ENCODE assay signal across 8 cellular contexts in the genomic region with DNA sequence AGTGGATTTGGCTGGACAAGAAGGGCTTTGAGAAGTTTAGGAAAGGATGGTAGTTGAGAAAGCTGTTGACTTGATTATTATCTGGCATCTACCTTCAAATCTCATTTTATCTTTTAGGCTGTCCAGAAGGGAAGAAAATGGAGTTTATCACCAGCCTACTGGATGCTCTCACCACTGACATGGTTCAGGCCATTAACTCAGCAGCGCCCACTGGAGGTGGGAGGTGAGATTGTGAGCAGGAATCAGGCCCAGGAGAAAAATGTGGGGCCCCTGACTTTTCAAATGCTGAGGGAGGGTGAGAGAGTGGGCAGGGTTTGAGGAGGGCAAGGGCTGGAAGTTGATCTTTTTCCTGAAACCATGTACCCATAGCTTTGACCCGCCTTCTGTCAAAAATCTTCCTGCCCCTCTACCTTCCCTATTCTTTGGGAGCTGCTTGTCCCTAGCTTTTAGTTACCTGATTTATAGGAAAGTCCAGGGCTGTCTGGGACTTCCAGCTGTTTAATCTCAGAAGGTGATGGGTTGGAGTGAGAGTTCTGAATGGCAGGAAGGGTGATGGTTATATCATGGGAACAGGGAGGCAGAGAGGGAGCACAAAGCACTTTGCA.
DNase-seq lines count a peak whose midpoint lies in the region; ATAC-seq, FAIRE-seq and TF ChIP-seq lines count a peak whose summit lies in the region.

No MANE protein-coding gene starts in this region.

- peaks cover 2% of the 10 kb centered on the region for H3K36me3 Mint-ChIP-seq in effector memory CD8-positive, alpha-beta T cell (ENCODE audit: insufficient read depth)

- H3K27ac ChIP-seq in A549, result 0 out of 6 replicates have a peak overlapping the region, but pooled peaks of 1 of the 2 experiments have one; percentile 17
- no peak overlapping the region for H3K27ac ChIP-seq in PC-9

- peaks cover 7% of the 10 kb centered on the region; the same call in 1 of the 2 replicates for H3K27me3 ChIP-seq in PC-9 (ENCODE audit: insufficient read depth, low read depth)

- TF ChIP-seq CTCF in A549 (IDR thresholded peaks at IDR 0.05), result peak; percentile 45
- peak; percentile 65 for TF ChIP-seq CTCF in GM10248 (IDR thresholded peaks at IDR 0.05; ENCODE audit: control extremely low read depth, extremely low read depth, low read depth, missing control alignments)
- peak; percentile 90 for TF ChIP-seq CTCF in PC-9 (conservative IDR thresholded peaks at IDR 0.05)
- TF ChIP-seq CTCF in fibroblast of pulmonary artery (IDR thresholded peaks at IDR 0.05; ENCODE audit: low read length, missing control alignments), result peak; percentile 77

- H3K4me3 ChIP-seq in A549 (no peak overlapping the region), PC-9 (no peak overlapping the region), fibroblast of pulmonary artery (replicated peaks; ENCODE audit: low read depth, low read length) (no peak overlapping the region)

- no peaks in the 10 kb centered on the region for H3K9me2 ChIP-seq in PC-9 (ENCODE audit: insufficient read depth)

- H3K9me3 ChIP-seq in A549, result no peaks in the 10 kb centered on the region
- no peaks in the 10 kb centered on the region for H3K9me3 ChIP-seq in PC-9 (ENCODE audit: insufficient read depth, low read depth)

- H3K4me1 Mint-ChIP-seq in effector memory CD8-positive, alpha-beta T cell (ENCODE audit: low read depth in 2 of 2), result peaks cover 0 to 2% of the 10 kb centered on the region in 2 donors

- POLR2A ChIA-PET in A549 (lab: Yijun Ruan, JAX), result no interaction called here
- POLR2A ChIA-PET in GM10248 (lab: Yijun Ruan, JAX), result no interaction called here
- POLR2A ChIA-PET in PC-9 (lab: Charles Lee; ENCODE audit: unreplicated experiment), result no interaction called here

- H3K79me2 ChIP-seq in PC-9 (ENCODE audit: low read depth), result no peaks in the 10 kb centered on the region

- H3K9me3 Mint-ChIP-seq in effector memory CD8-positive, alpha-beta T cell, result no peaks in the 10 kb centered on the region

- peak; percentile 31 to 59; a peak in 3 of 5 replicates for TF ChIP-seq RAD21 in A549 (conservative IDR thresholded peaks at IDR 0.05 in 1 of 2, IDR thresholded peaks at IDR 0.05 in 1 of 2)

- no peaks in the 10 kb centered on the region for H3K36me3 ChIP-seq in PC-9 (ENCODE audit: low read depth)

- H4K20me1 ChIP-seq in PC-9 (ENCODE audit: insufficient read depth), result no peaks in the 10 kb centered on the region

- no peak overlapping the region for H2AFZ ChIP-seq in PC-9

- peaks cover 42 to 53% of the 10 kb centered on the region in 2 donors for H3K27me3 Mint-ChIP-seq in effector memory CD8-positive, alpha-beta T cell

- no peak overlapping the region for H3K4me3 Mint-ChIP-seq in effector memory CD8-positive, alpha-beta T cell

- BruUV-seq in PC-9 (replicated peaks; lab: Mats Ljungman, UMichigan), result no TSS peak

- no peaks in the 10 kb centered on the region for H3F3A ChIP-seq in PC-9 (ENCODE audit: insufficient read depth, low read depth)

- no peak overlapping the region for H3K4me2 ChIP-seq in A549
- H3K4me2 ChIP-seq in PC-9, result no peak overlapping the region

- DNase-seq in A549 (ENCODE audit: low read depth in 1 of 2, low spot score in 1 of 2), result peak; percentile 28 to 41
- DNase-seq in GM10248 (ENCODE audit: extremely low spot score), result peak; percentile 54
- peak in 1 of 2 experiments; percentile 15 for DNase-seq in PC-9
- peak; percentile 23 for DNase-seq in fibroblast of pulmonary artery (ENCODE audit: low read depth)
- peak; percentile 8 for DNase-seq in stimulated activated CD4-positive, alpha-beta T cell treated with anti-CD3 and anti-CD28 coated beads, Interleukin-12 subunit alpha, Interleukin-12 subunit beta, amount 100 ng/mL, for 4 hours
- no peak for DNase-seq in effector memory CD8-positive, alpha-beta T cell
- no peak for DNase-seq in stimulated activated naive CD4-positive, alpha-beta T cell treated with Interleukin-2 at 50 U/mL for 16 hours (lab: John Stamatoyannopoulos, UW)
- DNase-seq in NCI-H1092 (lab: John Stamatoyannopoulos, UW), result no peak

- 51% methylated on average over 2 of the region's 2 CpGs for WGBS in A549 (ENCODE audit: missing lambda C conversion rate)

- CTCF ChIA-PET in A549 (lab: Yijun Ruan, JAX), result interaction anchor here (0.7 to 4.0 kb wide), 16 partner anchors 7 to 195 kb away, joined by 3 to 30 read pairs (median 6); partner anchors contain the start of gene SMOC1
- CTCF ChIA-PET in GM10248 (lab: Yijun Ruan, JAX), result interaction anchor here (0.6 to 10.2 kb wide), 24 partner anchors 8 to 519 kb away, joined by 3 to 103 read pairs (median 4); partner anchors contain the start of genes SMOC1 and SRSF5
- CTCF ChIA-PET in PC-9 (lab: Charles Lee), result no interaction called here

- FAIRE-seq in A549 (lab: Jason Lieb, UNC), result no peak

- no peak for TF ChIP-seq POLR2A in A549 (IDR thresholded peaks at IDR 0.05; ENCODE audit: low read length)

- TF ChIP-seq EP300 in A549 (IDR thresholded peaks at IDR 0.05), result no peak

- H3K4me1 ChIP-seq in A549 (peaks cover 10% of the 10 kb centered on the region; the same call in 2 of the 3 replicates), PC-9 (replicated peaks; ENCODE audit: insufficient read depth) (no peaks in the 10 kb centered on the region)

- H3K27ac Mint-ChIP-seq in effector memory CD8-positive, alpha-beta T cell, result no peak overlapping the region

- intact Hi-C loops in PC-9 (cut with micrococcal nuclease; ENCODE audit: unreplicated experiment), result loop anchor here (5.0 kb wide), 1 partner anchor 281 kb away; no protein-coding TSS in a partner anchor

- ATAC-seq in A549, result peak; percentile 45 to 82; a peak in 4 of 6 replicates
- ATAC-seq in effector memory CD8-positive, alpha-beta T cell (replicated peaks), result no peak

TF ChIP-seq in A549, 52 proteins besides CTCF, POLR2A, EP300 and RAD21:
- no peak for TF ChIP-seq ESRRA (IDR thresholded peaks at IDR 0.05; ENCODE audit: borderline replicate concordance, low read length)
- TF ChIP-seq SMC3 (IDR thresholded peaks at IDR 0.05), result peak; percentile 37; the same call in 1 of the 3 replicates

Comparison
In these comparisons a context has a peak if more than half of its experiments do, and no peak if none do; other contexts are left out.
1. DNase-seq: peak in A549 (2 of 2), GM10248 (single experiment), fibroblast of pulmonary artery (single experiment) and stimulated activated CD4-positive, alpha-beta T cell treated with anti-CD3 and anti-CD28 coated beads, Interleukin-12 subunit alpha, Interleukin-12 subunit beta, amount 100 ng/mL, for 4 hours (single experiment); none in effector memory CD8-positive, alpha-beta T cell (0 of 3), stimulated activated naive CD4-positive, alpha-beta T cell treated with Interleukin-2 at 50 U/mL for 16 hours (single experiment) and NCI-H1092 (single experiment).
2. Peak in every context shown above with its lines, with median percentiles within 50 percentile points of each other: CTCF ChIP-seq.